In the genomic region with DNA sequence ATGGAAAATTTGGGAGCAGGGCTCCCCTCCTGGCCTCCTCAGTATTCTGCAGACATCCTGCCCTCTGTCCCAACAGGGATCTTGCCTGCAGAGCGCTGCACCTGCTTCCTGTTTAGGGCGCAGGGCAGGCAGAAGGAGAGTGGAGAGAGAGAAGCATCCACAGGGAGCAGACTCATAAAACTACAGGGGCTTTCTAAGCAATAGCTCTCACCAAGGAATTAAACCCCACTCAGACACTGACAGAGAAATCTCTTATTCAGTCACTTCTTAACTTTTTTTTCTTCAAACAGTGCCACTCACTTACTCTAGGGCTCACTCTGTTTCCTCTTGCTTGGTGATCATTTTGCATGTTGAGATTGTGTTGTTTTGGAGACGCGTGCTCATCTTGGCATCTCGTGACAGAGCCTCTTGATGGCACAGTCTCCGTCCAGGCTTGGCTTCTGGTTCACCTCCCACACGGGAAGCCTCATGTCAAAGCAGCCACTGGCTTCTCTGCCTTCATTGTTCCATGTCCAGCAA, we compare ENCODE assay signal across 16 cellular contexts.
DNase-seq lines count a peak whose midpoint lies in the region; ATAC-seq and TF ChIP-seq lines count a peak whose summit lies in the region.
"Had no signal": no experiment of that assay in that cellular context is flagged by ENCODE, and none has a peak within 500 bp of the region (broad histone marks: within the 10 kb centered on the region; RNA-seq: fewer than 3 reads in every experiment).

No MANE protein-coding gene starts in this region.

- in situ Hi-C loops in KBM-7 (cut with MboI; ENCODE audit: low pct_unique_long_range_greater_than_20kb, low sequenced_read_pairs) = no loop called here

- intact Hi-C loops in Right ventricle myocardium superior (cut with DNase I) = loop anchor here (5.0 kb wide), 1 partner anchor 128 kb away; no protein-coding TSS in a partner anchor

- no peak overlapping the region for H3K4me3 ChIP-seq in smooth muscle cell
- H3K4me3 ChIP-seq: HAP-1, ovary had no signal

- H3K9ac ChIP-seq in smooth muscle cell (ENCODE audit: low read depth) = no peak overlapping the region

- no peaks in the 10 kb centered on the region for H4K20me1 ChIP-seq in smooth muscle cell (ENCODE audit: low read depth)

- no peaks in the 10 kb centered on the region for H3K9me3 ChIP-seq in smooth muscle cell (replicated peaks; ENCODE audit: low read depth)
- H3K9me3 ChIP-seq: HAP-1, ovary had no signal

- 75% methylated on average over 7 of the region's 7 CpGs for WGBS in smooth muscle cell (ENCODE audit: low lambda C conversion rate)

- no peak overlapping the region for H3K4me2 ChIP-seq in smooth muscle cell

- H3K79me2 ChIP-seq in smooth muscle cell (ENCODE audit: low read depth) = no peaks in the 10 kb centered on the region

- H3F3A ChIP-seq in smooth muscle cell (ENCODE audit: low read depth) = peaks cover 4% of the 10 kb centered on the region

- H3K36me3 ChIP-seq in smooth muscle cell (ENCODE audit: low read depth) = no peaks in the 10 kb centered on the region
- H3K36me3 ChIP-seq: HAP-1, ovary had no signal

- ATAC-seq in Right ventricle myocardium superior (ENCODE audit: poor library complexity) (peak; percentile 55), HG02678 (IDR thresholded peaks at IDR 0.05; ENCODE audit: unreplicated experiment) (no peak), GM21717 (IDR thresholded peaks at IDR 0.05; ENCODE audit: unreplicated experiment) (no peak)
- ATAC-seq: activated CD4-positive, alpha-beta T cell treated with anti-CD3 and anti-CD28 coated beads for 36 hours; activated naive CD8-positive, alpha-beta T cell treated with anti-CD3 and anti-CD28 coated beads, Interleukin-2, amount 50 U/mL, for 24 hours; activated T-cell treated with anti-CD3 and anti-CD28 coated beads, Interleukin-2, amount 50 U/mL, for 4 hours had no signal

- H3K27me3 ChIP-seq in smooth muscle cell (ENCODE audit: low read depth) = peaks cover 3% of the 10 kb centered on the region
- H3K27me3 ChIP-seq: ovary had no signal

- peaks cover 23% of the 10 kb centered on the region for H3K4me1 ChIP-seq in smooth muscle cell (ENCODE audit: low read depth)

- peak; percentile 73 for DNase-seq in COLO668 (lab: John Stamatoyannopoulos, UW; ENCODE audit: unreplicated experiment)
- DNase-seq in NCI-H1092 treated with DMSO at 0.1 percent for 48 hours (lab: John Stamatoyannopoulos, UW) = peak; percentile 87
- peak; percentile 92 for DNase-seq in NCI-H510A treated with DMSO at 0.1 percent for 48 hours (lab: John Stamatoyannopoulos, UW)
- DNase-seq in Right ventricle myocardium superior = no peak
- no peak for DNase-seq in smooth muscle cell (lab: John Stamatoyannopoulos, UW; ENCODE audit: unreplicated experiment)
- DNase-seq in KBM-7 = no peak
- DNase-seq: activated CD4-positive, alpha-beta T cell treated with anti-CD3 and anti-CD28 coated beads for 36 hours; activated naive CD8-positive, alpha-beta T cell treated with anti-CD3 and anti-CD28 coated beads, Interleukin-2, amount 50 U/mL, for 24 hours; activated T-cell treated with anti-CD3 and anti-CD28 coated beads, Interleukin-2, amount 50 U/mL, for 4 hours; foreskin melanocyte; Karpas-422; ovary had no signal

- no peak overlapping the region for H2AFZ ChIP-seq in smooth muscle cell (ENCODE audit: low read depth)

- no peak for TF ChIP-seq CTCF in smooth muscle cell (IDR thresholded peaks at IDR 0.05; ENCODE audit: borderline replicate concordance, insufficient read depth, poor library complexity, severe bottlenecking)

- H3K27ac ChIP-seq in smooth muscle cell (ENCODE audit: low read depth) = no peak overlapping the region
- H3K27ac ChIP-seq: ovary, RWPE1 had no signal

Comparison
In these comparisons a context has a peak if more than half of its experiments do, and no peak if none do; other contexts are left out.
1. DNase-seq: peak in COLO668 (single experiment), NCI-H1092 treated with DMSO at 0.1 percent for 48 hours (single experiment) and NCI-H510A treated with DMSO at 0.1 percent for 48 hours (single experiment); none in Right ventricle myocardium superior (single experiment), smooth muscle cell (single experiment) and KBM-7 (single experiment).